8 cellular contexts compared by ENCODE assay signal in the genomic region with DNA sequence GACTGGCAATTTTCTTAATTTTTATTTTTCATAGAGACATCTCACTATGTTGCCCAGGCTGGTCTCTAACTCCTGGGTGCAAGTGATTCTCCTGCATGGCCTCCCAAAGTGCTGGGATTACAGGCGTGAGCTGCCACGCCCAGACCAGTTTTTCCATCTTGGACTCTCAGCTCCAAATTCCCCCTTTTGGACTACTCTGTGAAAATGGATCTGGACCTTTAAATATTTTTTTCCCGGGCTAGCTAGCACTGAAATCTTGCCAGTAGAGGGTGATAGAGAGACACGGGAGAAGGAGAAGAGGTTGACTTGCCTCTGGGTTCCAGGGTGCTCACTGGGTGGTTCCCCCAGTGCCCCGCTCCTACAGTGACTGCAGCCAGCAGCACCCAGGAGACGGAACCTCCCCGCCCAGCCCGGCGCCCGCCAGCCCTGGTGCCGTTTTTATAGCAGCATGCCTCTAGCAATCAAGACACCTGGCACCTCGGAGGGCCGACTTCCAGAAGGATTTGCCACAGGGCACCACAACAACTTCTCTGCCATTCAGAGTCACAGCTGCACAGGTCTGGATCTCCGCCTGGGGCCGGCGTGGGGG. TPM values are rescaled to one million over a fixed set of nuclear protein-coding genes. Genes with fewer than 3 reads are reported as not detected.
DNase-seq lines count a peak whose midpoint lies in the region; ATAC-seq, FAIRE-seq and TF ChIP-seq lines count a peak whose summit lies in the region.

No MANE protein-coding gene starts in this region.

- peak; percentile 75 to 81 for TF ChIP-seq CTCF in endothelial cell of umbilical vein (IDR thresholded peaks at IDR 0.05; ENCODE audit: extremely low read depth in 1 of 2, insufficient read depth in 1 of 2, low read depth in 1 of 2, low read length in 2 of 2)

- intact Hi-C loops in endothelial cell of umbilical vein (cut with micrococcal nuclease): loop anchor here (1.0 kb wide), 3 partner anchors 10 to 123 kb away; a partner anchor contains a TSS

- H3K4me2 ChIP-seq in endothelial cell of umbilical vein (ENCODE audit: insufficient read depth, low read length): peak overlapping the region; percentile 19

- H3K9me3 ChIP-seq in endothelial cell of umbilical vein (replicated peaks; ENCODE audit: control insufficient read depth, insufficient read depth, low read length): no peaks in the 10 kb centered on the region
- H3K9me3 ChIP-seq in mucosa of rectum (ENCODE audit: control insufficient read depth in 2 of 2, low read length in 2 of 2): peaks cover 0 to 5% of the 10 kb centered on the region in 2 donors

- peak; percentile 56 for DNase-seq in COLO668 (lab: John Stamatoyannopoulos, UW; ENCODE audit: unreplicated experiment)
- DNase-seq in NCI-H345 treated with DMSO at 0.1 percent for 48 hours (lab: John Stamatoyannopoulos, UW; ENCODE audit: unreplicated experiment): peak; percentile 49
- DNase-seq in activated CD4-positive, alpha-beta T cell treated with anti-CD3 and anti-CD28 coated beads for 4 hours: peak; percentile 9 to 18
- peak; percentile 71 for DNase-seq in endothelial cell of umbilical vein (ENCODE audit: low read depth, low spot score)
- peak; percentile 61 for DNase-seq in stromal cell of bone marrow (ENCODE audit: low read depth)

- POLR2A ChIA-PET in endothelial cell of umbilical vein (lab: Charles Lee): no interaction called here

- H3K4me1 ChIP-seq in endothelial cell of umbilical vein (ENCODE audit: control insufficient read depth, extremely low read depth, insufficient read depth, low read length) (no peaks in the 10 kb centered on the region), mucosa of rectum (ENCODE audit: control insufficient read depth in 2 of 2, insufficient read depth in 2 of 2, low read length in 2 of 2) (peaks cover 0 to 12% of the 10 kb centered on the region in 2 donors)

- no peaks in the 10 kb centered on the region for H3K36me3 ChIP-seq in endothelial cell of umbilical vein (ENCODE audit: control insufficient read depth in 2 of 2, extremely low read depth in 1 of 2, insufficient read depth in 2 of 2, low read length in 2 of 2)
- no peaks in the 10 kb centered on the region for H3K36me3 ChIP-seq in mucosa of rectum (ENCODE audit: control insufficient read depth in 2 of 2, insufficient read depth in 2 of 2, low read length in 2 of 2)

- CTCF ChIA-PET in endothelial cell of umbilical vein (lab: Charles Lee): interaction anchor here (0.6 to 2.4 kb wide), 37 partner anchors 8 to 1536 kb away, joined by 3 to 28 read pairs (median 3); a partner anchor contains a TSS

- ATAC-seq in GM19328 (IDR thresholded peaks at IDR 0.05; ENCODE audit: unreplicated experiment) (peak; percentile 97), HG03378 (IDR thresholded peaks at IDR 0.05; ENCODE audit: unreplicated experiment) (peak; percentile 98)

- H3K4me3 ChIP-seq in endothelial cell of umbilical vein (replicated peaks in 1 of 3; ENCODE audit: insufficient read depth in 1 of 3, low read depth in 1 of 3, low read length in 3 of 3): peak overlapping the region in 1 of 3 experiments; percentile 5
- peak overlapping the region; percentile 60 to 62 for H3K4me3 ChIP-seq in mucosa of rectum (ENCODE audit: low read length in 2 of 2)

- peak; percentile 77 for FAIRE-seq in endothelial cell of umbilical vein (lab: Jason Lieb, UNC)

- BruUV-seq in endothelial cell of umbilical vein (replicated peaks; lab: Mats Ljungman, UMichigan): no TSS peak

- H3K27me3 ChIP-seq in endothelial cell of umbilical vein (ENCODE audit: control insufficient read depth in 2 of 2, insufficient read depth in 2 of 2, low read length in 2 of 2) (no peaks in the 10 kb centered on the region), mucosa of rectum (ENCODE audit: control insufficient read depth in 2 of 2, insufficient read depth in 2 of 2, low read length in 2 of 2) (no peaks in the 10 kb centered on the region)

- no peak overlapping the region for H3K27ac ChIP-seq in endothelial cell of umbilical vein (ENCODE audit: insufficient read depth, low read depth, low read length)
- H3K27ac ChIP-seq in mucosa of rectum (ENCODE audit: low read depth in 2 of 2, low read length in 2 of 2): peak overlapping the region; percentile 37 to 48

- H3K9me1 ChIP-seq in endothelial cell of umbilical vein (replicated peaks; ENCODE audit: control insufficient read depth, extremely low read depth, insufficient read depth, low read length): no peaks in the 10 kb centered on the region

- no peaks in the 10 kb centered on the region for H4K20me1 ChIP-seq in endothelial cell of umbilical vein (replicated peaks; ENCODE audit: control insufficient read depth, extremely low read depth, insufficient read depth, low read length)

- H3K79me2 ChIP-seq in endothelial cell of umbilical vein (ENCODE audit: control insufficient read depth, insufficient read depth, low read length): no peaks in the 10 kb centered on the region

- dilution Hi-C loops in endothelial cell of umbilical vein (cut with MboI; ENCODE audit: extremely low pct_ligation_motif_present, low sequenced_read_pairs): no loop called here

- no peak for TF ChIP-seq POLR2A in endothelial cell of umbilical vein (IDR thresholded peaks at IDR 0.05; ENCODE audit: low read depth, low read length)

- peak overlapping the region; percentile 72 for H2AFZ ChIP-seq in endothelial cell of umbilical vein (ENCODE audit: low read depth, low read length)

- H3K9ac ChIP-seq in endothelial cell of umbilical vein (replicated peaks; ENCODE audit: extremely low read depth, insufficient read depth, low read length) (no peak overlapping the region), mucosa of rectum (ENCODE audit: low read depth in 1 of 2, low read length in 2 of 2) (peak overlapping the region; percentile 34 to 65)

TF ChIP-seq in endothelial cell of umbilical vein, 7 proteins besides CTCF, POLR2A, EP300 and RAD21:
- no peak for TF ChIP-seq EZH2 (IDR thresholded peaks at IDR 0.05; ENCODE audit: borderline replicate concordance, low read depth, low read length, severe bottlenecking)
- no peak for TF ChIP-seq POLR2AphosphoS5 (IDR thresholded peaks at IDR 0.05; ENCODE audit: insufficient read depth, low read depth, low read length)
- TF ChIP-seq GATA2 (IDR thresholded peaks at IDR 0.05; ENCODE audit: insufficient read depth, insufficient read length, low read depth, low read length): no peak
- TF ChIP-seq JUN (IDR thresholded peaks at IDR 0.05; ENCODE audit: borderline replicate concordance, insufficient read depth, insufficient read length, low read depth): no peak
- TF ChIP-seq, protein P1, sequence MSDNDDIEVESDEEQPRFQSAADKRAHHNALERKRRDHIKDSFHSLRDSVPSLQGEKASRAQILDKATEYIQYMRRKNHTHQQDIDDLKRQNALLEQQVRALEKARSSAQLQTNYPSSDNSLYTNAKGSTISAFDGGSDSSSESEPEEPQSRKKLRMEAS (IDR thresholded peaks at IDR 0.05; ENCODE audit: insufficient read depth, insufficient read length): no peak
- TF ChIP-seq FOS (IDR thresholded peaks at IDR 0.05; ENCODE audit: borderline replicate concordance, insufficient read depth, low read length): no peak
- TF ChIP-seq MYC (IDR thresholded peaks at IDR 0.05; ENCODE audit: low read depth, low read length): no peak

RNA-seq across cellular contexts. Expression of a gene that starts 34.7 kb away (rescaled TPM):
- 33.8 and 37.5 TPM in 2 replicates for total RNA-seq in endothelial cell of umbilical vein
- polyA plus RNA-seq in endothelial cell of umbilical vein: 19.3 and 24.4 TPM in 2 replicates
- 30.0 and 31.7 TPM in 2 replicates for polyA plus RNA-seq in endothelial cell of umbilical vein (2011; cell fraction: cytosol; rRNA removed)
- 16.2 and 19.9 TPM in 2 replicates for polyA plus RNA-seq in endothelial cell of umbilical vein (2011; cell fraction: nucleus; rRNA removed)
- 34.5 and 46.3 TPM in 2 replicates for polyA plus RNA-seq in endothelial cell of umbilical vein (2012)
- polyA minus RNA-seq in endothelial cell of umbilical vein: 16.2 and 16.9 TPM in 2 replicates
- polyA minus RNA-seq in endothelial cell of umbilical vein (2011; cell fraction: cytosol; rRNA and poly(A)+ RNA removed): 2.7 TPM
- 15.1 and 16.3 TPM in 2 replicates for polyA minus RNA-seq in endothelial cell of umbilical vein (2011; cell fraction: nucleus; rRNA and poly(A)+ RNA removed)

Comparison
In these comparisons a context has a peak if more than half of its experiments do, and no peak if none do; other contexts are left out.
1. DNase-seq: peak in every context shown above with its lines; median percentile 71 in endothelial cell of umbilical vein; 61 in stromal cell of bone marrow; 56 in COLO668; 49 in NCI-H345 treated with DMSO at 0.1 percent for 48 hours; 14 in activated CD4-positive, alpha-beta T cell treated with anti-CD3 and anti-CD28 coated beads for 4 hours.